Comparison of ENCODE assay signal across 35 cellular contexts in the genomic region with DNA sequence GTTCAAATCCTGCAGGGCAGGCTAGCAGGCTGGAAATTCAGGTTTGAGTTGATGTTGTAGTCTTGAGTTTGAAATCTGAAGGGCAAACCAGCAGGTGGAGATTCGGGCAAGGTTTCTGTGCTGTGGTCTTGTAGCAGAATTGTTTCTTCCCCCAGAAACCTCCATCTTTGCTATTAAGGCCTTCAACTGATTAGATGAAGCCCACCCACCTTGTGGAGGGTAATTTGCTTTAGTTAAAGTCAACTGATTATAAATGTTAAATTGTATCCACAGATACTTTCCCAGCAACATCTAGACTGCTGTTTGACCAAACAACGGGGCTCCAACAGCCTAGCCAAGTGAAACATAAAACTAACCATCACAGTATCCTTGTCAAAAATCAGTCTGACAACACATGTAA. TPM values are rescaled to one million over a fixed set of nuclear protein-coding genes. Genes with fewer than 3 reads are reported as not detected.
A peak's percentile ranks its signal among the peaks of the same experiment; 100 is the strongest.
DNase-seq lines count a peak whose midpoint lies in the region; ATAC-seq, FAIRE-seq and TF ChIP-seq lines count a peak whose summit lies in the region.
"Had no signal": no experiment of that assay in that cellular context is flagged by ENCODE, and none has a peak within 500 bp of the region (broad histone marks: within the 10 kb centered on the region; RNA-seq: fewer than 3 reads in every experiment).

No MANE protein-coding gene starts in this region.

- no peak for ATAC-seq in K562
- ATAC-seq: A549; CD8-positive, alpha-beta T cell had no signal

- POLR2A ChIA-PET in HEK293 (lab: Yijun Ruan, JAX) = no interaction called here
- POLR2A ChIA-PET in K562 (lab: Yijun Ruan, JAX) = no interaction called here

- H3K4me3 ChIP-seq in HEK293 (ENCODE audit: low read depth, low read length) (no peak overlapping the region), K562 (no peak overlapping the region), testis (no peak overlapping the region)
- H3K4me3 ChIP-seq: A549; BLaER1; BLaER1 treated with 17β-estradiol and CSF1 and Interleukin-3, amounts not matched to agents 10 nM and 100 nM had no signal

- 11% methylated on average over 2 of the region's 2 CpGs for WGBS in K562 (ENCODE audit: insufficient coverage, low coverage, missing lambda C conversion rate)
- 82 to 83% methylated on average over 2 of the region's 2 CpGs for WGBS in testis, 2 donors

- H3K27ac ChIP-seq in HEK293 (ENCODE audit: extremely low read depth, low read depth, low read length) (no peak overlapping the region), K562 (ENCODE audit: extremely low read depth, low read depth, low read length) (no peak overlapping the region), testis (no peak overlapping the region)
- H3K27ac ChIP-seq: 22Rv1; A549; BLaER1; BLaER1 treated with 17β-estradiol and CSF1 and Interleukin-3, amounts not matched to agents 10 nM and 100 nM; C4-2B had no signal

- H3K4me2 ChIP-seq in K562 (ENCODE audit: insufficient read depth, low read length) = no peak overlapping the region
- H3K4me2 ChIP-seq: A549; BLaER1; BLaER1 treated with 17β-estradiol and CSF1 and Interleukin-3, amounts not matched to agents 10 nM and 100 nM had no signal

- intact Hi-C loops in K562 (cut with micrococcal nuclease) = no loop called here
- intact Hi-C loops in testis (cut with DNase I; ENCODE audit: low total_unique reads) = no loop called here

- in situ Hi-C loops in K562 (cut with MboI) = no loop called here

- no peak for TF ChIP-seq EP300 in K562 (IDR thresholded peaks at IDR 0.05; ENCODE audit: low read length)

- H3K4me1 Mint-ChIP-seq in type B pancreatic cell (ENCODE audit: unreplicated experiment) = no peaks in the 10 kb centered on the region
- H3K4me1 Mint-ChIP-seq: B cell; CD14-positive monocyte; CD4-positive, alpha-beta memory T cell; CD4-positive, CD25-positive, alpha-beta regulatory T cell; CD8-positive, alpha-beta memory T cell had no signal

- no peak for FAIRE-seq in K562 (lab: Jason Lieb, UNC)
- FAIRE-seq: A204.1, A549, D721Med had no signal

- peaks cover 1% of the 10 kb centered on the region for H3K9me3 Mint-ChIP-seq in type B pancreatic cell
- H3K9me3 Mint-ChIP-seq: CD4-positive, alpha-beta memory T cell; CD4-positive, alpha-beta T cell; CD8-positive, alpha-beta T cell had no signal

- H2AFZ ChIP-seq in K562 (ENCODE audit: low read depth, low read length) = no peak overlapping the region

- no peaks in the 10 kb centered on the region for H3K79me2 ChIP-seq in K562 (ENCODE audit: control insufficient read depth, insufficient read depth, low read length)

- H3K27me3 ChIP-seq in K562 (ENCODE audit: control insufficient read depth in 2 of 2, insufficient read depth in 2 of 2, low read length in 2 of 2) (peaks cover 4 to 5% of the 10 kb centered on the region in 2 experiments), testis (no peaks in the 10 kb centered on the region)
- H3K27me3 ChIP-seq: BLaER1; BLaER1 treated with 17β-estradiol and CSF1 and Interleukin-3, amounts not matched to agents 10 nM and 100 nM had no signal

- TF ChIP-seq CTCF in HEK293 (tag by site-specific recombination; IDR thresholded peaks at IDR 0.05) = no peak
- no peak for TF ChIP-seq CTCF in K562 (IDR thresholded peaks at IDR 0.05 in 2 of 3, conservative IDR thresholded peaks at IDR 0.05 in 1 of 3; ENCODE audit: insufficient read depth in 2 of 3, low read depth in 1 of 3, low read length in 3 of 3)
- no peak for TF ChIP-seq CTCF in type B pancreatic cell (conservative IDR thresholded peaks at IDR 0.05)
- no peak for TF ChIP-seq CTCF in testis (IDR thresholded peaks at IDR 0.05)

- H3K36me3 Mint-ChIP-seq in type B pancreatic cell = no peaks in the 10 kb centered on the region
- H3K36me3 Mint-ChIP-seq: CD14-positive monocyte; CD4-positive, alpha-beta memory T cell; CD4-positive, CD25-positive, alpha-beta regulatory T cell; CD8-positive, alpha-beta memory T cell; CD8-positive, alpha-beta T cell had no signal

- H3K9me3 ChIP-seq in HEK293 (ENCODE audit: control insufficient read depth, insufficient read depth, low read depth, low read length) = no peaks in the 10 kb centered on the region
- no peaks in the 10 kb centered on the region for H3K9me3 ChIP-seq in K562 (replicated peaks; ENCODE audit: control insufficient read depth, insufficient read depth, low read depth, low read length)
- H3K9me3 ChIP-seq in testis = no peaks in the 10 kb centered on the region
- H3K9me3 ChIP-seq: A549; BE2C; BLaER1; BLaER1 treated with 17β-estradiol and CSF1 and Interleukin-3, amounts not matched to agents 10 nM and 100 nM; Caco-2 had no signal

- H3K4me1 ChIP-seq in HEK293 (ENCODE audit: control insufficient read depth, insufficient read depth, low read length) = no peaks in the 10 kb centered on the region
- H3K4me1 ChIP-seq in K562 (replicated peaks in 1 of 2; ENCODE audit: control insufficient read depth in 2 of 2, insufficient read depth in 2 of 2, low read length in 2 of 2) = no peaks in the 10 kb centered on the region
- H3K4me1 ChIP-seq in testis = no peaks in the 10 kb centered on the region
- H3K4me1 ChIP-seq: A549, BE2C had no signal

- no peaks in the 10 kb centered on the region for H3K9me1 ChIP-seq in K562 (ENCODE audit: control insufficient read depth, insufficient read depth, low read length)

- no TSS peak for BruUV-seq in K562 (replicated peaks; lab: Mats Ljungman, UMichigan)

- no peaks in the 10 kb centered on the region for H3K27me3 Mint-ChIP-seq in type B pancreatic cell

- peak overlapping the region; percentile 80 for H3K27ac Mint-ChIP-seq in type B pancreatic cell
- H3K27ac Mint-ChIP-seq: B cell; CD14-positive monocyte; CD4-positive, alpha-beta memory T cell; CD4-positive, alpha-beta T cell; CD8-positive, alpha-beta memory T cell; CD8-positive, alpha-beta T cell had no signal

- no peak for TF ChIP-seq POLR2A in K562 (conservative IDR thresholded peaks at IDR 0.05)
- no peak for TF ChIP-seq POLR2A in testis (IDR thresholded peaks at IDR 0.05)

- no peaks in the 10 kb centered on the region for H4K20me1 ChIP-seq in K562 (replicated peaks; ENCODE audit: control insufficient read depth, insufficient read depth, low read length)
- H4K20me1 ChIP-seq: BLaER1; BLaER1 treated with 17β-estradiol and CSF1 and Interleukin-3, amounts not matched to agents 10 nM and 100 nM had no signal

- H3K4me3 Mint-ChIP-seq in type B pancreatic cell = peak overlapping the region; percentile 39
- H3K4me3 Mint-ChIP-seq: B cell; CD14-positive monocyte; CD4-positive, alpha-beta memory T cell; CD4-positive, alpha-beta T cell; CD4-positive, CD25-positive, alpha-beta regulatory T cell; CD8-positive, alpha-beta memory T cell; CD8-positive, alpha-beta T cell had no signal

- TF ChIP-seq RAD21 in K562 (CRISPR knock-in tag; conservative IDR thresholded peaks at IDR 0.05 in 1 of 2, IDR thresholded peaks at IDR 0.05 in 1 of 2) = no peak

- DNase-seq in K562 (ENCODE audit: extremely low read depth in 1 of 4, low spot score in 3 of 4) = no peak
- DNase-seq in type B pancreatic cell (ENCODE audit: extremely low spot score, unreplicated experiment) = no peak
- DNase-seq in T-helper 2 cell = no peak
- DNase-seq in NCI-H510A treated with DMSO at 0.1 percent for 48 hours (lab: John Stamatoyannopoulos, UW) = no peak
- no peak for DNase-seq in testis
- DNase-seq: 8988T; ACHN; AML-193; BE2C; C1 segment of cervical spinal cord; Caco-2; Calu3; CD4-positive, alpha-beta memory T cell; CD4-positive, alpha-beta T cell; CD4-positive, CD25-positive, alpha-beta regulatory T cell; CD8-positive, alpha-beta memory T cell; CD8-positive, alpha-beta T cell; COR-L47; DMS 273 treated with DMSO at 0.1 percent for 48 hours; DMS153; DMS53; DMS79; DMS79 treated with DMSO at 0.1 percent for 48 hours; DND-41; EL had no signal

- H3K36me3 ChIP-seq in HEK293 (ENCODE audit: control insufficient read depth in 2 of 2, insufficient read depth in 1 of 2, low read length in 2 of 2) (no peaks in the 10 kb centered on the region; a peak in 1 of 3 replicates), K562 (ENCODE audit: control insufficient read depth, insufficient read depth, low read length) (no peaks in the 10 kb centered on the region), testis (ENCODE audit: low read depth, missing control alignments) (no peaks in the 10 kb centered on the region)
- H3K36me3 ChIP-seq: BE2C; BLaER1; BLaER1 treated with 17β-estradiol and CSF1 and Interleukin-3, amounts not matched to agents 10 nM and 100 nM had no signal

- CTCF ChIA-PET in HEK293 (lab: Yijun Ruan, JAX) (no interaction called here), K562 (lab: Yijun Ruan, JAX; ENCODE audit: low intra/inter-chr PET ratio) (no interaction called here)

- H3K9ac ChIP-seq in K562 (ENCODE audit: insufficient read depth in 1 of 2, low read depth in 2 of 2, low read length in 2 of 2) = no peak overlapping the region
- H3K9ac ChIP-seq: BLaER1; BLaER1 treated with 17β-estradiol and CSF1 and Interleukin-3, amounts not matched to agents 10 nM and 100 nM had no signal

TF ChIP-seq in K562, 482 proteins besides CTCF, POLR2A, EP300 and RAD21:
- no peak for TF ChIP-seq ZKSCAN3 (CRISPR knock-in tag; IDR thresholded peaks at IDR 0.05)
- peak; percentile 77 for TF ChIP-seq ZNF134 (CRISPR knock-in tag; conservative IDR thresholded peaks at IDR 0.05)
- no peak for TF ChIP-seq TAF15 (IDR thresholded peaks at IDR 0.05; ENCODE audit: low read depth, low read length)

RNA-seq across cellular contexts. Expression of a gene that starts 9.4 kb away (rescaled TPM):
- total RNA-seq in K562 (2011; cell fraction: chromatin; rRNA removed; ENCODE audit: low replicate concordance) = 113 and 280 TPM in 2 replicates
- total RNA-seq in K562 (2011; cell fraction: nucleolus; rRNA removed) = 54.5 and 74.0 TPM in 2 replicates
- total RNA-seq in K562 (2011; cell fraction: nucleoplasm; rRNA removed) = 104 and 106 TPM in 2 replicates
- 127 and 137 TPM in 2 replicates for total RNA-seq in K562 (2014; rRNA removed)
- total RNA-seq in K562 (2014; rRNA removed; fragmentation: Illumina TruSeq; extraction: Trizol) = 150 and 169 TPM in 2 replicates
- 113 and 120 TPM in 2 replicates for total RNA-seq in K562 (2015; rRNA removed; fragmentation: Illumina TruSeq; extraction: Trizol)
- total RNA-seq in K562 (2021) = 146 and 157 TPM in 2 replicates
- 180 and 206 TPM in 2 replicates for polyA plus RNA-seq in K562 (2011; rRNA removed)
- 63.5 and 98.2 TPM in 2 replicates for polyA plus RNA-seq in K562 (2011; cell fraction: cytosol; rRNA removed)
- 97.0 and 124 TPM in 2 replicates for polyA plus RNA-seq in K562 (2011; cell fraction: nucleus; rRNA removed)
- polyA plus RNA-seq in K562 (2012) = 86.2 and 92.2 TPM in 2 replicates
- polyA plus RNA-seq in K562 (2014; fragmentation: Illumina TruSeq; extraction: Trizol) = 134 and 143 TPM in 2 replicates
- polyA plus RNA-seq in K562 (2014; fragmentation: Nextera tagmentation; extraction: Ambion mirVana) = 10 to 100 TPM; 45.8 to 76.3 TPM
- 97.1 and 110 TPM in 2 replicates for polyA plus RNA-seq in K562 (2014; rRNA removed)
- polyA minus RNA-seq in K562 (2011; rRNA and poly(A)+ RNA removed) = 352 and 396 TPM in 2 replicates
- 121 and 159 TPM in 2 replicates for polyA minus RNA-seq in K562 (2011; cell fraction: cytosol; rRNA and poly(A)+ RNA removed)
- polyA minus RNA-seq in K562 (2011; cell fraction: nucleus; rRNA and poly(A)+ RNA removed) = 58.3 and 89.4 TPM in 2 replicates
- 136 and 202 TPM in 2 replicates for total RNA-seq in type B pancreatic cell (ENCODE audit: low replicate concordance)
- total RNA-seq in testis = 100 to 1,000 TPM; 231 to 323 TPM
- polyA plus RNA-seq in testis (ENCODE audit: insufficient read depth, low read depth, low replicate concordance) = 465 TPM
